In genomic region chr12:112815589-112816321, GRCh38 we compare ENCODE assay signal across 34 cellular contexts. TPM values are rescaled to one million over a fixed set of nuclear protein-coding genes. Genes with fewer than 3 reads are reported as not detected.
"Had no signal": no experiment of that assay in that cellular context is flagged by ENCODE, and none has a peak within 500 bp of the region (broad histone marks: within the 10 kb centered on the region; RNA-seq: fewer than 3 reads in every experiment).

No MANE protein-coding gene starts in this region.

- DNase-seq: activated CD4-positive, alpha-beta memory T cell treated with anti-CD3 and anti-CD28 coated beads, Interleukin-2, amount 10 ng/mL, durations not matched to agents 7 days and 5 days; activated CD4-positive, alpha-beta T cell treated with anti-CD3 and anti-CD28 coated beads for 1 hour; activated CD4-positive, alpha-beta T cell treated with anti-CD3 and anti-CD28 coated beads for 48 hours; activated CD4-positive, CD25-positive, alpha-beta regulatory T cell; activated CD8-positive, alpha-beta memory T cell treated with anti-CD3 and anti-CD28 coated beads for 24 hours; activated CD8-positive, alpha-beta memory T cell treated with anti-CD3 and anti-CD28 coated beads, Interleukin-2, amount 10 ng/mL, durations not matched to agents 7 days and 5 days; activated CD8-positive, alpha-beta memory T cell treated with anti-CD3 and anti-CD28 coated beads, Interleukin-2, amount 50 U/mL, for 48 hours; activated gamma-delta T cell; activated naive CD4-positive, alpha-beta T cell treated with Interleukin-2 at 50 U/mL for 16 hours; activated naive CD8-positive, alpha-beta T cell treated with anti-CD3 and anti-CD28 coated beads, Interleukin-2, amount 10 ng/mL, durations not matched to agents 7 days and 5 days; activated T-cell treated with anti-CD3 and anti-CD28 coated beads, Interleukin-2, amount 50 U/mL, for 48 hours; amygdala; Karpas-422; KBM-7; MG63; NCI-H1048; NCI-H1436 treated with DMSO at 0.1 percent for 48 hours; NCI-H1694 treated with DMSO at 0.1 percent for 48 hours; NCI-H2029; NCI-H345; NCI-H510A; NCI-H526 treated with DMSO at 0.1 percent for 48 hours; NCI-H774; SHP77; SJCRH30; SW 1271; T-helper 1 cell; T1000; WERI-Rb-1 had no signal

- H3K27ac Mint-ChIP-seq: activated CD4-positive, alpha-beta memory T cell treated with anti-CD3 and anti-CD28 coated beads, Interleukin-2, amount 10 ng/mL, durations not matched to agents 7 days and 5 days; activated CD8-positive, alpha-beta memory T cell treated with anti-CD3 and anti-CD28 coated beads, Interleukin-2, amount 10 ng/mL, durations not matched to agents 7 days and 5 days; activated naive CD4-positive, alpha-beta T cell treated with anti-CD3 and anti-CD28 coated beads, Interleukin-2, amount 50 U/mL, for 24 hours; activated naive CD8-positive, alpha-beta T cell treated with anti-CD3 and anti-CD28 coated beads, Interleukin-2, amount 10 ng/mL, durations not matched to agents 7 days and 5 days; activated T-helper 17 cell treated with anti-CD3 and anti-CD28 coated beads, Interleukin-2, amount 50 U/mL, for 72 hours had no signal

- H3K4me1 ChIP-seq: ascending aorta, SJCRH30 had no signal

- H3K9me3 Mint-ChIP-seq: activated CD4-positive, alpha-beta memory T cell treated with anti-CD3 and anti-CD28 coated beads, Interleukin-2, amount 10 ng/mL, durations not matched to agents 7 days and 5 days; activated naive CD4-positive, alpha-beta T cell treated with anti-CD3 and anti-CD28 coated beads, Interleukin-2, amount 50 U/mL, for 24 hours; activated naive CD8-positive, alpha-beta T cell treated with anti-CD3 and anti-CD28 coated beads, Interleukin-2, amount 10 ng/mL, durations not matched to agents 7 days and 5 days; activated T-helper 17 cell treated with anti-CD3 and anti-CD28 coated beads, Interleukin-2, amount 50 U/mL, for 72 hours had no signal

- H3K4me3 ChIP-seq: ascending aorta, MG63, SJCRH30 had no signal

- H3K27ac ChIP-seq: ascending aorta, SJCRH30, WERI-Rb-1 had no signal

- H3K4me1 Mint-ChIP-seq: activated CD4-positive, alpha-beta memory T cell treated with anti-CD3 and anti-CD28 coated beads, Interleukin-2, amount 10 ng/mL, durations not matched to agents 7 days and 5 days; activated CD8-positive, alpha-beta memory T cell treated with anti-CD3 and anti-CD28 coated beads, Interleukin-2, amount 10 ng/mL, durations not matched to agents 7 days and 5 days; activated naive CD4-positive, alpha-beta T cell treated with anti-CD3 and anti-CD28 coated beads, Interleukin-2, amount 50 U/mL, for 24 hours had no signal

- ATAC-seq: activated CD8-positive, alpha-beta memory T cell treated with anti-CD3 and anti-CD28 coated beads, Interleukin-2, amount 10 ng/mL, durations not matched to agents 7 days and 5 days; activated T-helper 17 cell treated with anti-CD3 and anti-CD28 coated beads, Interleukin-2, amount 50 U/mL, for 72 hours had no signal

- H3K9me3 ChIP-seq: ascending aorta, MG63, SJCRH30 had no signal

- H3K27me3 ChIP-seq: ascending aorta, MG63, SJCRH30 had no signal

- H3K36me3 ChIP-seq: ascending aorta, MG63, SJCRH30, WERI-Rb-1 had no signal

- H3K36me3 Mint-ChIP-seq: activated CD8-positive, alpha-beta memory T cell treated with anti-CD3 and anti-CD28 coated beads, Interleukin-2, amount 10 ng/mL, durations not matched to agents 7 days and 5 days; activated naive CD4-positive, alpha-beta T cell treated with anti-CD3 and anti-CD28 coated beads, Interleukin-2, amount 50 U/mL, for 24 hours; activated naive CD8-positive, alpha-beta T cell treated with anti-CD3 and anti-CD28 coated beads, Interleukin-2, amount 10 ng/mL, durations not matched to agents 7 days and 5 days had no signal

- H3K4me3 Mint-ChIP-seq: activated CD4-positive, alpha-beta memory T cell treated with anti-CD3 and anti-CD28 coated beads, Interleukin-2, amount 10 ng/mL, durations not matched to agents 7 days and 5 days; activated CD8-positive, alpha-beta memory T cell treated with anti-CD3 and anti-CD28 coated beads, Interleukin-2, amount 10 ng/mL, durations not matched to agents 7 days and 5 days; activated naive CD4-positive, alpha-beta T cell treated with anti-CD3 and anti-CD28 coated beads, Interleukin-2, amount 50 U/mL, for 24 hours; activated naive CD8-positive, alpha-beta T cell treated with anti-CD3 and anti-CD28 coated beads, Interleukin-2, amount 10 ng/mL, durations not matched to agents 7 days and 5 days; activated T-helper 17 cell treated with anti-CD3 and anti-CD28 coated beads, Interleukin-2, amount 50 U/mL, for 72 hours had no signal

RNA-seq across cellular contexts. Expression of gene RPH3A, which starts 24.2 kb away (rescaled TPM):
- total RNA-seq: activated CD4-positive, alpha-beta memory T cell treated with anti-CD3 and anti-CD28 coated beads, Interleukin-2, amount 10 ng/mL, durations not matched to agents 7 days and 5 days; activated CD8-positive, alpha-beta memory T cell treated with anti-CD3 and anti-CD28 coated beads, Interleukin-2, amount 10 ng/mL, durations not matched to agents 7 days and 5 days; activated naive CD8-positive, alpha-beta T cell treated with anti-CD3 and anti-CD28 coated beads, Interleukin-2, amount 10 ng/mL, durations not matched to agents 7 days and 5 days; activated T-helper 17 cell treated with anti-CD3 and anti-CD28 coated beads, Interleukin-2, amount 50 U/mL, for 72 hours; ascending aorta; OCI-LY7; SJCRH30; T-helper 2 cell treated with Interferon-gamma antibody and Interleukin-4, amounts not matched to agents 100 ng/mL and 5 ng/mL, for 36 hours had no signal
